In the genomic region with DNA sequence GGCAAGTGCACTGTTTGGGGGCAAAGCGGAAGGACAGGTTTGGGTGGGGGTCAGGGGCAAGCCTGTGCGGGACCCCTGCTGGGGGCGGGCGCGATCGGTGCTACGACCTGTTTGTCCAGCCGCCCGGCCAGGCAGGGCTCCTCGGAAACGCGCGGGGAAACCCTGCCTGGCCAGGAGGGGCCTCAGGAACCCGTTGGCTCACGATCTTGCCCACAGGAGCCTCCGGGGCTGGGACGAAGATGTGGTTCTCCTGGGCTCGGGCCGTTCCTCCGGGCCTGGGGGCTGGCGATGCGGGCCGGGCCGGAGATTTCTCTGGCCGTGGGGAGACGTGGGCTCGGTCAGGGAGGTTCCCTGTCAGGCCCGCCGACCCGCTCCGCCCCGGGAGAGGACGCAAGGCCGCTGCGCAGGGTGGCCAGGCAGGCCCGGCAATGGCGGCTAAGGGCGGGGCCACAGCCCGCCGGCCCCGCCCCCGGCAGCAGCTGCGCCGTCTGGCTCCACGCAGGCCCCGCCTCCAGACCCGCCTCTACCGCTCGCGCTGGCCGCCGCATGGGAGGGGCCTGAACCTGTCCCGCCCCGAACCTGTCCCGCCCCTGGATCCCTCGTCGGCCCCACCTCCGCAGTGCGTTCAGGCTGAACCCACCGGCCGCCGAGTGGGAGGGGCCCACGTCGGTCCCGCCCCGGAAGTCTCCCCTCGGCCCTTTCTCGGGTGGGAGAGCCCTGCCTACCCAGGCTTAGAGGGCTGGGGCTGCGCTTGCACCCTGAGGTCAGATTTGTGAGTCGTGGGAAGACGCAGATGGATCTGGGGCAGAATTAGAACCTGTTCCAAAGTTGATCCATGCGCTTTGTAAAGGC, we compare ENCODE assay signal across 8 cellular contexts. TPM values are rescaled to one million over a fixed set of nuclear protein-coding genes. Genes with fewer than 3 reads are reported as not detected.
DNase-seq lines count a peak whose midpoint lies in the region; ATAC-seq and TF ChIP-seq lines count a peak whose summit lies in the region.

A gene with protein sequence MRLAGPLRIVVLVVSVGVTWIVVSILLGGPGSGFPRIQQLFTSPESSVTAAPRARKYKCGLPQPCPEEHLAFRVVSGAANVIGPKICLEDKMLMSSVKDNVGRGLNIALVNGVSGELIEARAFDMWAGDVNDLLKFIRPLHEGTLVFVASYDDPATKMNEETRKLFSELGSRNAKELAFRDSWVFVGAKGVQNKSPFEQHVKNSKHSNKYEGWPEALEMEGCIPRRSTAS (minus strand): TSS at position 430 of the 852 bp plus-strand sequence. CDS start 460 bp downstream, outside the sequence.

- H3K4me1 ChIP-seq in PC-3 (ENCODE audit: insufficient read depth, low read length) (peaks cover 8% of the 10 kb centered on the region), esophagus (ENCODE audit: control insufficient read depth in 2 of 2, insufficient read depth in 2 of 2, low read length in 1 of 2) (no peaks in the 10 kb centered on the region), muscle layer of colon (ENCODE audit: insufficient read depth, low read length) (peaks cover 7% of the 10 kb centered on the region)

- CTCF ChIA-PET in PC-3 (lab: Charles Lee) = no interaction called here

- TF ChIP-seq CTCF in PC-3 (conservative IDR thresholded peaks at IDR 0.05; ENCODE audit: low read depth, low read length) = no peak

- H3K9ac ChIP-seq in PC-3 (ENCODE audit: low read length) = peak within 1 kb of the TSS; percentile 95
- peak within 1 kb of the TSS; percentile 50 for H3K9ac ChIP-seq in muscle layer of colon (ENCODE audit: low read length)

- H3K9me3 ChIP-seq in PC-3 (ENCODE audit: low read length) = no peaks in the 10 kb centered on the region
- H3K9me3 ChIP-seq in esophagus (ENCODE audit: control insufficient read depth in 2 of 2, insufficient read depth in 1 of 2, low read depth in 1 of 2, low read length in 1 of 2) = no peaks in the 10 kb centered on the region
- no peaks in the 10 kb centered on the region for H3K9me3 ChIP-seq in muscle layer of colon (ENCODE audit: low read length)

- POLR2A ChIA-PET in PC-3 (lab: Charles Lee; ENCODE audit: unreplicated experiment) = no interaction called here

- H3K27me3 ChIP-seq in PC-3 (ENCODE audit: low read length) = no peaks in the 10 kb centered on the region
- no peaks in the 10 kb centered on the region for H3K27me3 ChIP-seq in esophagus (ENCODE audit: control insufficient read depth in 1 of 2, insufficient read depth in 2 of 2, low read length in 2 of 2)
- H3K27me3 ChIP-seq in muscle layer of colon (ENCODE audit: control insufficient read depth in 1 of 2, insufficient read depth in 2 of 2, low read length in 2 of 2) = no peaks in the 10 kb centered on the region

- peak; percentile 81 for DNase-seq in DMS153 treated with DMSO at 0.1 percent for 48 hours (lab: John Stamatoyannopoulos, UW; ENCODE audit: unreplicated experiment)
- DNase-seq in Jurkat, Clone E6-1 (ENCODE audit: low read depth, low spot score) = peak; percentile 73
- peak; percentile 88 for DNase-seq in PC-3
- peak; percentile 94 for DNase-seq in activated T-cell treated with anti-CD3 and anti-CD28 coated beads for 48 hours (ENCODE audit: low read depth)
- DNase-seq in stimulated activated CD8-positive, alpha-beta memory T cell treated with anti-CD3 and anti-CD28 coated beads, Interleukin-4, amount 100 ng/mL, for 48 hours = peak; percentile 94

- no peaks in the 10 kb centered on the region for H3K9me2 ChIP-seq in PC-3 (replicated peaks; ENCODE audit: low read length)

- WGBS in esophagus, 2 donors = 1 to 36% methylated on average over 38 to 70 of the region's 72 CpGs

- intact Hi-C loops in PC-3 (cut with micrococcal nuclease) = no loop called here

- ATAC-seq in GM21576 (IDR thresholded peaks at IDR 0.05; ENCODE audit: unreplicated experiment) = peak; percentile 82
- peak; percentile 97 for ATAC-seq in PC-3

- peaks cover 12% of the 10 kb centered on the region for H3K79me2 ChIP-seq in PC-3 (ENCODE audit: low read length)

- H3F3A ChIP-seq in PC-3 (ENCODE audit: low read length, unreplicated experiment) = no peaks in the 10 kb centered on the region

- H2AFZ ChIP-seq in PC-3 (ENCODE audit: low read length) = peak within 1 kb of the TSS; percentile 95

- peak within 1 kb of the TSS; percentile 55 for H3K27ac ChIP-seq in PC-3 (ENCODE audit: low read length)
- peak within 1 kb of the TSS; percentile 88 to 95 for H3K27ac ChIP-seq in esophagus (ENCODE audit: low read depth in 2 of 2, low read length in 1 of 2)
- peak within 1 kb of the TSS; percentile 86 for H3K27ac ChIP-seq in muscle layer of colon (ENCODE audit: low read depth, low read length)

- H4K20me1 ChIP-seq in PC-3 (ENCODE audit: low read length) = no peaks in the 10 kb centered on the region

- H3K4me2 ChIP-seq in PC-3 (ENCODE audit: low read length) = peak within 1 kb of the TSS; percentile 99

- BruUV-seq in PC-3 (replicated peaks; lab: Mats Ljungman, UMichigan) = no TSS peak

- H3K4me3 ChIP-seq in Jurkat, Clone E6-1 (ENCODE audit: low read length) = peak within 1 kb of the TSS; percentile 64
- H3K4me3 ChIP-seq in PC-3 (ENCODE audit: low read length) (peak within 1 kb of the TSS; percentile 92), esophagus (ENCODE audit: low read depth in 1 of 2, low read length in 2 of 2) (peak within 1 kb of the TSS; percentile 52 to 68), muscle layer of colon (ENCODE audit: low read depth in 1 of 2, low read length in 2 of 2) (peak within 1 kb of the TSS; percentile 32 to 63)

- H3K36me3 ChIP-seq in PC-3 (ENCODE audit: low read depth, low read length) (no peaks in the 10 kb centered on the region), esophagus (ENCODE audit: control insufficient read depth in 2 of 2, insufficient read depth in 2 of 2, low read length in 1 of 2) (no peaks in the 10 kb centered on the region), muscle layer of colon (ENCODE audit: insufficient read depth, low read length) (no peaks in the 10 kb centered on the region)

RNA-seq across cellular contexts. Expression of the gene that starts here (rescaled TPM):
- polyA plus RNA-seq in Jurkat, Clone E6-1 (2012; ENCODE audit: insufficient read depth, insufficient read length) = 28.8 TPM
- 69.2 and 88.0 TPM in 2 replicates for total RNA-seq in PC-3 (2014; rRNA removed)
- 10 to 100 TPM; 51.6 to 54.4 TPM for polyA plus RNA-seq in esophagus

Comparison
In these comparisons a context has a peak if more than half of its experiments do, and no peak if none do; other contexts are left out.
1. Peak in every context shown above with its lines: DNase-seq, ATAC-seq, H3K4me3 ChIP-seq and H3K27ac ChIP-seq.